In the genomic region with DNA sequence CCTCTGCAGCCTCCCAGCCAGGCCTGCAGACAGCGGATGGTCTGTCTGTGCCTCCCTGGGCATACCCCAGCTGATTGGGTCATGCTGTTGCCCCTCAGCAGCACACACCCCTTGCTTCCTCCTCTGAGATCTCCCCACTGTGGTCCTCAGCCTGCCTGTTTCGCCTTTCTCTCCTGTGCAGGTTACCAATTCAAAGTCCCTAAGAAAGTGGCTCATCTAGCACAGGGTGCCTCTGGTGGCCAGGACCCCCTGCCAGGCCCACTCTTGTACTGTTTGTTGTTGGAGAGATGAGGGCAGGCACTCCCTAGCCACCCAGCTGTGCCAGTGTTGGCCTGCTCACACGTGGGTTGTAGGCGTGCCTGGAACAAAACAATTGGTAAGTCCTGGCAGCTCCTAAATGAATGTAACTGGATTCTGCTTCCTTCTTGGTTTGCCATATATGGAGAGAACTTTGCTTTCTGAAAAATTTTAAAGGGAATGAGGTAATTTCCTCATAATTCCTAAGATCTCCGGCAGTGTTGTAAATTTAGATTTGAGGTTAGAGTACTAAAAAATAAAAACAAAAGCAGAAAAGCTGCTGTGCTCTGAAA, we compare ENCODE assay signal across 8 cellular contexts.
DNase-seq lines count a peak whose midpoint lies in the region; ATAC-seq and TF ChIP-seq lines count a peak whose summit lies in the region.

No MANE protein-coding gene starts in this region.

- H3K27ac Mint-ChIP-seq in effector memory CD8-positive, alpha-beta T cell: no peak overlapping the region
- no peak overlapping the region for H3K27ac Mint-ChIP-seq in natural killer cell treated with Interleukin-12 subunit alpha and Interleukin-12 subunit beta and Interleukin-15 and Interleukin-18, amount 100 ng/mL, for 72 hours

- peak overlapping the region; percentile 49 for H2AK5ac ChIP-seq in mesenchymal stem cell (ENCODE audit: low read length, severe bottlenecking)

- H3K18ac ChIP-seq in mesenchymal stem cell (ENCODE audit: low read depth in 1 of 2, low read length in 2 of 2): peak overlapping the region; percentile 15 to 58

- peak overlapping the region; percentile 66 for H2BK5ac ChIP-seq in mesenchymal stem cell (ENCODE audit: low read depth, low read length, poor library complexity, severe bottlenecking)

- no peaks in the 10 kb centered on the region for H3K4me1 Mint-ChIP-seq in effector memory CD8-positive, alpha-beta T cell (ENCODE audit: low read depth in 2 of 2)
- H3K4me1 Mint-ChIP-seq in natural killer cell treated with Interleukin-12 subunit alpha and Interleukin-12 subunit beta and Interleukin-15 and Interleukin-18, amount 100 ng/mL, for 72 hours (ENCODE audit: low read depth in 2 of 2): no peaks in the 10 kb centered on the region

- H2BK15ac ChIP-seq in mesenchymal stem cell (ENCODE audit: low read depth, poor library complexity, severe bottlenecking): peak overlapping the region; percentile 26

- H3K27ac ChIP-seq in mesenchymal stem cell (ENCODE audit: low read length, poor library complexity, severe bottlenecking): peak overlapping the region; percentile 89

- H3K36me3 Mint-ChIP-seq in effector memory CD8-positive, alpha-beta T cell (ENCODE audit: insufficient read depth): no peaks in the 10 kb centered on the region
- no peaks in the 10 kb centered on the region for H3K36me3 Mint-ChIP-seq in natural killer cell treated with Interleukin-12 subunit alpha and Interleukin-12 subunit beta and Interleukin-15 and Interleukin-18, amount 100 ng/mL, for 72 hours

- H3K23ac ChIP-seq in mesenchymal stem cell (ENCODE audit: low read length in 2 of 2): no peak overlapping the region

- no peak overlapping the region for H3K4me2 ChIP-seq in mesenchymal stem cell (ENCODE audit: low read length, poor library complexity, severe bottlenecking)

- peaks cover 14% of the 10 kb centered on the region for H3K79me1 ChIP-seq in mesenchymal stem cell (replicated peaks; ENCODE audit: low read length, poor library complexity, severe bottlenecking)

- peaks cover 28 to 35% of the 10 kb centered on the region in 2 donors for H3K27me3 Mint-ChIP-seq in effector memory CD8-positive, alpha-beta T cell
- peaks cover 18 to 21% of the 10 kb centered on the region in 2 donors for H3K27me3 Mint-ChIP-seq in natural killer cell treated with Interleukin-12 subunit alpha and Interleukin-12 subunit beta and Interleukin-15 and Interleukin-18, amount 100 ng/mL, for 72 hours

- peak overlapping the region; percentile 71 for H3K9ac ChIP-seq in mesenchymal stem cell (ENCODE audit: low read length)

- H3K4ac ChIP-seq in mesenchymal stem cell (ENCODE audit: low read depth in 1 of 2, low read length in 2 of 2): peak overlapping the region; percentile 1 to 73

- peak overlapping the region; percentile 77 for H2BK120ac ChIP-seq in mesenchymal stem cell (ENCODE audit: low read depth, low read length)

- WGBS in mesenchymal stem cell: 39% methylated on average over 5 of the region's 5 CpGs

- no peak overlapping the region for H3K4me3 Mint-ChIP-seq in effector memory CD8-positive, alpha-beta T cell
- no peak overlapping the region for H3K4me3 Mint-ChIP-seq in natural killer cell treated with Interleukin-12 subunit alpha and Interleukin-12 subunit beta and Interleukin-15 and Interleukin-18, amount 100 ng/mL, for 72 hours

- CTCF ChIA-PET in GM10248 (lab: Yijun Ruan, JAX): no interaction called here

- peak overlapping the region; percentile 98 for H4K8ac ChIP-seq in mesenchymal stem cell (ENCODE audit: low read length)

- no peaks in the 10 kb centered on the region for H3K9me3 ChIP-seq in mesenchymal stem cell (ENCODE audit: control insufficient read depth, low read length)

- no peak for TF ChIP-seq CTCF in AG09309 (IDR thresholded peaks at IDR 0.05; ENCODE audit: control insufficient read depth, insufficient read depth, low read depth, low read length, missing control alignments)
- TF ChIP-seq CTCF in GM10248 (IDR thresholded peaks at IDR 0.05; ENCODE audit: control extremely low read depth, extremely low read depth, low read depth, missing control alignments): no peak

- peaks cover 5 to 8% of the 10 kb centered on the region in 2 experiments for H3K36me3 ChIP-seq in mesenchymal stem cell (ENCODE audit: control insufficient read depth in 1 of 2, insufficient read depth in 2 of 2, low read depth in 1 of 2, low read length in 2 of 2)

- POLR2A ChIA-PET in GM10248 (lab: Yijun Ruan, JAX): no interaction called here

- H2BK12ac ChIP-seq in mesenchymal stem cell (ENCODE audit: low read length in 2 of 2): peak overlapping the region; percentile 63 to 77

- H4K91ac ChIP-seq in mesenchymal stem cell (ENCODE audit: low read length): peak overlapping the region; percentile 94

- no peaks in the 10 kb centered on the region for H3K9me3 Mint-ChIP-seq in effector memory CD8-positive, alpha-beta T cell
- no peaks in the 10 kb centered on the region for H3K9me3 Mint-ChIP-seq in natural killer cell treated with Interleukin-12 subunit alpha and Interleukin-12 subunit beta and Interleukin-15 and Interleukin-18, amount 100 ng/mL, for 72 hours

- peaks cover 15% of the 10 kb centered on the region for H3K4me1 ChIP-seq in mesenchymal stem cell (ENCODE audit: control insufficient read depth, insufficient read depth, low read depth, low read length)

- peak overlapping the region in 1 of 2 experiments; percentile 0 for H3K14ac ChIP-seq in mesenchymal stem cell (ENCODE audit: low read length in 2 of 2)

- H3K4me3 ChIP-seq in AG09309 (ENCODE audit: control insufficient read depth, low read depth, low read length) (no peak overlapping the region), mesenchymal stem cell (ENCODE audit: insufficient read depth in 1 of 2, low read depth in 1 of 2, low read length in 2 of 2) (no peak overlapping the region)

- H3K27me3 ChIP-seq in mesenchymal stem cell (ENCODE audit: control insufficient read depth in 1 of 2, insufficient read depth in 1 of 2, low read length in 2 of 2): no peaks in the 10 kb centered on the region

- ATAC-seq in effector memory CD8-positive, alpha-beta T cell (replicated peaks): no peak
- ATAC-seq in GM18520 (IDR thresholded peaks at IDR 0.05; ENCODE audit: unreplicated experiment): no peak
- no peak for ATAC-seq in natural killer cell treated with Interleukin-12 subunit alpha and Interleukin-12 subunit beta and Interleukin-15 and Interleukin-18, amount 100 ng/mL, for 72 hours

- DNase-seq in AG09309 (ENCODE audit: low read depth): peak; percentile 52
- peak; percentile 31 to 48 for DNase-seq in NCI-H187 (lab: John Stamatoyannopoulos, UW)
- peak; percentile 88 for DNase-seq in dedifferentiated amniotic fluid mesenchymal stem cell (ENCODE audit: extremely low spot score)
- DNase-seq in mesenchymal stem cell: peak; percentile 64
- no peak for DNase-seq in effector memory CD8-positive, alpha-beta T cell
- DNase-seq in GM10248 (ENCODE audit: extremely low spot score): no peak
- no peak for DNase-seq in natural killer cell treated with Interleukin-12 subunit alpha and Interleukin-12 subunit beta and Interleukin-15 and Interleukin-18, amount 100 ng/mL, for 72 hours (ENCODE audit: low spot score)

- peak overlapping the region; percentile 1 for H2AFZ ChIP-seq in mesenchymal stem cell (ENCODE audit: low read depth, low read length)

Comparison
In these comparisons a context has a peak if more than half of its experiments do, and no peak if none do; other contexts are left out.
1. DNase-seq: peak in AG09309 (single experiment), NCI-H187 (2 of 2), dedifferentiated amniotic fluid mesenchymal stem cell (single experiment) and mesenchymal stem cell (single experiment); none in effector memory CD8-positive, alpha-beta T cell (0 of 3), GM10248 (single experiment) and natural killer cell treated with Interleukin-12 subunit alpha and Interleukin-12 subunit beta and Interleukin-15 and Interleukin-18, amount 100 ng/mL, for 72 hours (single experiment).